ENCODE assay signal across 10 cellular contexts in the genomic region with DNA sequence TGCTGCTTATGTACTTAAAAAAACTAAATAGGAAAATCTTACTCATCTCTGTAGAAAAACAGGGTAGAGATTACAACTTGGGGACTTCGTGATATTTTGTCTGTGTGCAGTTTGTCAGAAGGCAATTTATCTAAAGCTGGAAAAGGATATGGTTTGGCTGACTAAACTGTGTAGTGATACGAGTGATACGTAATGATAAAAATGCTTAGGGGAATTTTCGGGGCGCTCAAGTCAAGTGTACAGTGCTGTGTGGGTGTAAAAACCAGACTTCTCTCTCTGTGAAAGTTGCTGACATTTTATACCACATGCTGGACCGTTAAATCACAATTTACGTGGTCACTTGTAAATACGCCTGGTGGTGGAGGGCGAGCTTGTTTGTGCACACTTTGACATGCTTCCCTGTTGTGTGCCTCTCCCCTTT.
DNase-seq lines count a peak whose midpoint lies in the region; ATAC-seq lines count a peak whose summit lies in the region.
"Had no signal": no experiment of that assay in that cellular context is flagged by ENCODE, and none has a peak within 500 bp of the region (broad histone marks: within the 10 kb centered on the region; RNA-seq: fewer than 3 reads in every experiment).

No MANE protein-coding gene starts in this region.

- peaks cover 6% of the 10 kb centered on the region for H3K36me3 Mint-ChIP-seq in activated naive CD8-positive, alpha-beta T cell treated with anti-CD3 and anti-CD28 coated beads, Interleukin-2, amount 10 ng/mL, durations not matched to agents 7 days and 5 days

- no peak overlapping the region for H3K27ac Mint-ChIP-seq in activated naive CD8-positive, alpha-beta T cell treated with anti-CD3 and anti-CD28 coated beads, Interleukin-2, amount 10 ng/mL, durations not matched to agents 7 days and 5 days
- H3K27ac Mint-ChIP-seq: CD14-positive monocyte had no signal

- POLR2A ChIA-PET in activated naive CD8-positive, alpha-beta T cell treated with anti-CD3 and anti-CD28 coated beads, Interleukin-2, amount 10 ng/mL, durations not matched to agents 7 days and 5 days (lab: Charles Lee): no interaction called here

- H3K4me1 Mint-ChIP-seq in activated naive CD8-positive, alpha-beta T cell treated with anti-CD3 and anti-CD28 coated beads, Interleukin-2, amount 10 ng/mL, durations not matched to agents 7 days and 5 days: peaks cover 11% of the 10 kb centered on the region

- H3K27me3 ChIP-seq in ACC112 (ENCODE audit: insufficient read depth, low read length): no peaks in the 10 kb centered on the region

- H3K4me3 ChIP-seq in ACC112 (ENCODE audit: low read depth, low read length): 0 out of 2 replicates have a peak overlapping the region, but pooled peaks have one; percentile 22
- H3K4me3 ChIP-seq: SK-N-MC had no signal

- no peak overlapping the region for H3K4me3 Mint-ChIP-seq in activated naive CD8-positive, alpha-beta T cell treated with anti-CD3 and anti-CD28 coated beads, Interleukin-2, amount 10 ng/mL, durations not matched to agents 7 days and 5 days
- H3K4me3 Mint-ChIP-seq: CD14-positive monocyte had no signal

- peaks cover 3% of the 10 kb centered on the region for H3K9me3 Mint-ChIP-seq in activated naive CD8-positive, alpha-beta T cell treated with anti-CD3 and anti-CD28 coated beads, Interleukin-2, amount 10 ng/mL, durations not matched to agents 7 days and 5 days

- ATAC-seq in GM19438 (IDR thresholded peaks at IDR 0.05; ENCODE audit: low read depth, unreplicated experiment) (peak; percentile 94), HG03354 (IDR thresholded peaks at IDR 0.05; ENCODE audit: poor library complexity, severe bottlenecking, unreplicated experiment) (peak; percentile 90)
- ATAC-seq in activated naive CD8-positive, alpha-beta T cell treated with anti-CD3 and anti-CD28 coated beads, Interleukin-2, amount 10 ng/mL, durations not matched to agents 7 days and 5 days (ENCODE audit: low read depth): peak; percentile 87

- no peak for DNase-seq in activated naive CD8-positive, alpha-beta T cell treated with anti-CD3 and anti-CD28 coated beads, Interleukin-2, amount 10 ng/mL, durations not matched to agents 7 days and 5 days
- no peak for DNase-seq in NAMALWA (ENCODE audit: low spot score)
- no peak for DNase-seq in dermis blood vessel endothelial cell
- no peak for DNase-seq in 8988T
- DNase-seq in putamen (ENCODE audit: low spot score): no peak

- H3K79me2 ChIP-seq in ACC112 (ENCODE audit: control insufficient read depth, insufficient read depth, low read length, unreplicated experiment): no peaks in the 10 kb centered on the region

- H3K27ac ChIP-seq in ACC112 (ENCODE audit: low read depth, low read length): no peak overlapping the region
- H3K27ac ChIP-seq: SK-N-MC had no signal

- H3K4me1 ChIP-seq in ACC112 (ENCODE audit: control insufficient read depth, insufficient read depth, low read length, unreplicated experiment): peaks cover 7% of the 10 kb centered on the region

- H3K27me3 Mint-ChIP-seq in activated naive CD8-positive, alpha-beta T cell treated with anti-CD3 and anti-CD28 coated beads, Interleukin-2, amount 10 ng/mL, durations not matched to agents 7 days and 5 days: no peaks in the 10 kb centered on the region

- peak overlapping the region; percentile 18 for H2AFZ ChIP-seq in ACC112 (ENCODE audit: low read length, unreplicated experiment)

- no peaks in the 10 kb centered on the region for H3K36me3 ChIP-seq in ACC112 (ENCODE audit: insufficient read depth, low read length)
